ENCODE assay signal across 21 cellular contexts in the genomic region with DNA sequence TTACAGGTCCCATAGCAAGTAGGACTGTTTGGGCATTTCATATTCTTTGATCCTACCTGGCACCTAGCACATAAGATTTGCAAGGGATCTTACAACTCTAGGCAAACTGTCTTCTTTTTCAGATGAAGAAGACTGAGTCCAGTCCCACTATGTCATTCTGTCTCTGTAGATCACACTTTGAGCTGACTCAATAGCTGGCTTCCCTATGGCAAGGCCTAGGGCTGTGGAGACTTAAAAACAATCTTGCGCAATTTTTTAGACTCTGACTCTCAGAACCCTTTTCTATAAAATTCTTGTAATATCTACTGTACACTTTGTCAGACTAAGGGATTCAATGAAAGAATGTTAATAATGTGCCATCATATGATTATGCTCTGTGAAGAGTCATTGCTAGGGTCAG. TPM values are rescaled to one million over a fixed set of nuclear protein-coding genes. Genes with fewer than 3 reads are reported as not detected.
DNase-seq lines count a peak whose midpoint lies in the region; ATAC-seq and TF ChIP-seq lines count a peak whose summit lies in the region.
"Had no signal": no experiment of that assay in that cellular context is flagged by ENCODE, and none has a peak within 500 bp of the region (broad histone marks: within the 10 kb centered on the region; RNA-seq: fewer than 3 reads in every experiment).

No MANE protein-coding gene starts in this region.

- POLR2A ChIA-PET in MCF 10A (lab: Yijun Ruan, JAX), result no interaction called here

- H3K27ac ChIP-seq in breast epithelium, result no peak overlapping the region

- TF ChIP-seq CTCF in MCF 10A (IDR thresholded peaks at IDR 0.05; ENCODE audit: unreplicated experiment) (no peak), breast epithelium (IDR thresholded peaks at IDR 0.05) (no peak), HFFc6 (IDR thresholded peaks at IDR 0.05) (no peak), glutamatergic neuron (IDR thresholded peaks at IDR 0.05; ENCODE audit: partially characterized antibody, unreplicated experiment) (no peak)

- no peaks in the 10 kb centered on the region for H3K36me3 ChIP-seq in breast epithelium
- no peaks in the 10 kb centered on the region for H3K36me3 ChIP-seq in adipocyte (ENCODE audit: control insufficient read depth, insufficient read depth, low read length, severe bottlenecking)

- CTCF ChIA-PET in MCF 10A (lab: Yijun Ruan, JAX), result no interaction called here

- no peak overlapping the region for H3K4me3 Mint-ChIP-seq in MCF 10A (ENCODE audit: unreplicated experiment)
- H3K4me3 Mint-ChIP-seq in HFFc6, result no peak overlapping the region
- H3K4me3 Mint-ChIP-seq in glutamatergic neuron (ENCODE audit: unreplicated experiment), result no peak overlapping the region

- no peak for TF ChIP-seq POLR2A in breast epithelium (IDR thresholded peaks at IDR 0.05)

- H3K4me3 ChIP-seq in breast epithelium (no peak overlapping the region), adipocyte (ENCODE audit: low read length) (no peak overlapping the region)
- H3K4me3 ChIP-seq: GM12878 had no signal

- H3K9me3 Mint-ChIP-seq in MCF 10A (ENCODE audit: unreplicated experiment) (no peaks in the 10 kb centered on the region), HFFc6 (no peaks in the 10 kb centered on the region), glutamatergic neuron (ENCODE audit: unreplicated experiment) (no peaks in the 10 kb centered on the region)

- no peaks in the 10 kb centered on the region for H3K4me1 ChIP-seq in breast epithelium
- H3K4me1 ChIP-seq in adipocyte (ENCODE audit: control insufficient read depth, insufficient read depth, low read length), result no peaks in the 10 kb centered on the region

- peak; percentile 33 for ATAC-seq in left lobe of liver
- ATAC-seq: GM12878 had no signal

- H3K9ac ChIP-seq in adipocyte (ENCODE audit: low read length), result no peak overlapping the region

- no peak overlapping the region for H3K27ac Mint-ChIP-seq in MCF 10A (ENCODE audit: low read depth, unreplicated experiment)
- H3K27ac Mint-ChIP-seq in HFFc6, result no peak overlapping the region
- no peak overlapping the region for H3K27ac Mint-ChIP-seq in glutamatergic neuron (ENCODE audit: unreplicated experiment)

- BruUV-seq in MCF 10A (replicated peaks; lab: Mats Ljungman, UMichigan), result no TSS peak

- no peaks in the 10 kb centered on the region for H3K36me3 Mint-ChIP-seq in MCF 10A (ENCODE audit: insufficient read depth, unreplicated experiment)
- no peaks in the 10 kb centered on the region for H3K36me3 Mint-ChIP-seq in HFFc6 (ENCODE audit: low read depth)
- H3K36me3 Mint-ChIP-seq in glutamatergic neuron (ENCODE audit: unreplicated experiment), result no peaks in the 10 kb centered on the region

- H3K9me3 ChIP-seq in breast epithelium, result no peaks in the 10 kb centered on the region
- no peaks in the 10 kb centered on the region for H3K9me3 ChIP-seq in adipocyte (ENCODE audit: control insufficient read depth, low read length)

- peaks cover 0 to 35% of the 10 kb centered on the region in 2 donors for H3K27me3 ChIP-seq in breast epithelium
- H3K27me3 ChIP-seq in adipocyte (replicated peaks; ENCODE audit: control insufficient read depth, insufficient read depth, low read length), result peaks cover 35% of the 10 kb centered on the region

- peak; percentile 7 for DNase-seq in MCF 10A (ENCODE audit: unreplicated experiment)
- DNase-seq in breast epithelium (ENCODE audit: low spot score in 2 of 2), result no peak
- peak; percentile 15 for DNase-seq in adipocyte (ENCODE audit: low read depth)
- no peak for DNase-seq in left lobe of liver (ENCODE audit: low spot score)
- DNase-seq in ACHN, result no peak
- DNase-seq in stimulated activated CD8-positive, alpha-beta memory T cell treated with anti-CD3 and anti-CD28 coated beads, Interleukin-4, amount 100 ng/mL, for 48 hours, result no peak
- DNase-seq in HFFc6, result no peak
- DNase-seq in glutamatergic neuron, result no peak
- DNase-seq: C1 segment of cervical spinal cord, COR-L47, HCEC 1CT, NCI-H1105, NCI-H187 treated with DMSO at 0.1 percent for 48 hours, NCI-H2171 treated with DMSO at 0.1 percent for 48 hours, OCI-M1, RPMI8226 had no signal

- in situ Hi-C loops in ACHN (cut with HindIII; ENCODE audit: low pct_ligation_motif_present, low pct_unique_long_range_greater_than_20kb, low sequenced_read_pairs), result no loop called here

- intact Hi-C loops in MCF 10A (cut with micrococcal nuclease) (no loop called here), breast epithelium (cut with DNase I; ENCODE audit: low total_unique reads) (no loop called here)

- H3K4me1 Mint-ChIP-seq in MCF 10A (ENCODE audit: insufficient read depth, unreplicated experiment) (no peaks in the 10 kb centered on the region), HFFc6 (ENCODE audit: low read depth) (no peaks in the 10 kb centered on the region), glutamatergic neuron (ENCODE audit: low read depth, unreplicated experiment) (no peaks in the 10 kb centered on the region)

- peaks cover 20% of the 10 kb centered on the region for H3K27me3 Mint-ChIP-seq in MCF 10A (ENCODE audit: insufficient read depth, unreplicated experiment)
- H3K27me3 Mint-ChIP-seq in HFFc6 (ENCODE audit: insufficient read depth), result peaks cover 1% of the 10 kb centered on the region; the same call in 1 of the 2 replicates
- no peaks in the 10 kb centered on the region for H3K27me3 Mint-ChIP-seq in glutamatergic neuron (ENCODE audit: unreplicated experiment)

RNA-seq across cellular contexts. Expression of a gene that starts 26.7 kb away (rescaled TPM):
- not detected in 2 replicates for total RNA-seq in MCF 10A (2022)
- total RNA-seq in breast epithelium, result 1 to 10 TPM in 1 of 3 donors, under 1 TPM in 2; 0.29 to 1.4 (median 0.33) TPM
- total RNA-seq in left lobe of liver, result 94.6 TPM
- not detected for total RNA-seq in HFFc6 (2021; fragmentation: NEBNext Ultra II Directional; extraction: Animal tissue kit (Norgen Biotek cat#: 25700))
- not detected for total RNA-seq in glutamatergic neuron (ENCODE audit: unreplicated experiment)
- total RNA-seq: A172, GM12878, HT-29, NCI-H460, SK-MEL-5 had no signal

RNA-seq across cellular contexts. Expression of a gene that starts 51.8 kb away (rescaled TPM):
- total RNA-seq in MCF 10A (2022) (18.9 and 23.8 TPM in 2 replicates), breast epithelium (10 to 100 TPM; 33.1 to 40.3 (median 38.6) TPM), left lobe of liver (1.6 TPM), glutamatergic neuron (ENCODE audit: unreplicated experiment) (4.6 TPM)
- total RNA-seq in HFFc6 (2021; fragmentation: NEBNext Ultra II Directional; extraction: Animal tissue kit (Norgen Biotek cat#: 25700)), result 1 to 10 TPM; 3.0 to 5.8 (median 4.1) TPM

Comparison
In these comparisons a context has a peak if more than half of its experiments do, and no peak if none do; other contexts are left out.
1. DNase-seq: peak in MCF 10A (single experiment) and adipocyte (single experiment); none in breast epithelium (0 of 2), left lobe of liver (single experiment), ACHN (single experiment), stimulated activated CD8-positive, alpha-beta memory T cell treated with anti-CD3 and anti-CD28 coated beads, Interleukin-4, amount 100 ng/mL, for 48 hours (single experiment), HFFc6 (single experiment) and glutamatergic neuron (single experiment).
2. RNA of a gene that starts 26.7 kb away (total RNA-seq): 94.6 TPM in left lobe of liver (single experiment); 0.29 to 1.4 TPM in breast epithelium, not detected in MCF 10A, not detected in HFFc6 and not detected in glutamatergic neuron (single experiment); every median in the first group is over 10 times any median in the second.